In genomic region chr1:84199257-84199656, GRCh38 we compare ENCODE assay signal across 34 cellular contexts. TPM values are rescaled to one million over a fixed set of nuclear protein-coding genes. Genes with fewer than 3 reads are reported as not detected.
DNase-seq lines count a peak whose midpoint lies in the region; ATAC-seq, FAIRE-seq and TF ChIP-seq lines count a peak whose summit lies in the region.
"Had no signal": no experiment of that assay in that cellular context is flagged by ENCODE, and none has a peak within 500 bp of the region (broad histone marks: within the 10 kb centered on the region; RNA-seq: fewer than 3 reads in every experiment).

No MANE protein-coding gene starts in this region.

- H3K9ac ChIP-seq in SK-N-SH = no peak overlapping the region
- H3K9ac ChIP-seq: BLaER1; BLaER1 treated with 17β-estradiol and CSF1 and Interleukin-3, amounts not matched to agents 10 nM and 100 nM had no signal

- WGBS in SK-N-SH (ENCODE audit: low lambda C conversion rate) = 100% methylated on average over 1 of the region's 1 CpG
- 97% methylated on average over 1 of the region's 1 CpG for WGBS in small intestine, 3 donors

- TF ChIP-seq EP300 in SK-N-SH (IDR thresholded peaks at IDR 0.05; ENCODE audit: borderline replicate concordance in 1 of 2, low read depth in 1 of 2, low read length in 1 of 2) = no peak

- no peaks in the 10 kb centered on the region for H3K9me3 ChIP-seq in SK-N-SH
- no peaks in the 10 kb centered on the region for H3K9me3 ChIP-seq in HEK293 (ENCODE audit: control insufficient read depth, insufficient read depth, low read depth, low read length)
- peaks cover 2% of the 10 kb centered on the region for H3K9me3 ChIP-seq in small intestine (ENCODE audit: control insufficient read depth, low read depth)
- H3K9me3 ChIP-seq: A549, BE2C, Caco-2 had no signal

- H3K27me3 Mint-ChIP-seq in stimulated activated naive B cell treated with anti-CD40 and anti-IgM and Interleukin-4, amounts not matched to agents 10 μg/mL and 1 μg/mL and 100 μg/mL, for 72 hours = no peaks in the 10 kb centered on the region
- H3K27me3 Mint-ChIP-seq: B cell; CD4-positive, alpha-beta memory T cell; CD4-positive, alpha-beta T cell; CD4-positive, CD25-positive, alpha-beta regulatory T cell; CD8-positive, alpha-beta memory T cell had no signal

- no peak overlapping the region for H3K4me2 ChIP-seq in SK-N-SH
- H3K4me2 ChIP-seq: A549; BLaER1; BLaER1 treated with 17β-estradiol and CSF1 and Interleukin-3, amounts not matched to agents 10 nM and 100 nM had no signal

- POLR2A ChIA-PET in SK-N-SH (lab: Yijun Ruan, JAX) (no interaction called here), HEK293 (lab: Yijun Ruan, JAX) (no interaction called here), GM10248 (lab: Yijun Ruan, JAX) (no interaction called here)

- DNase-seq in SK-N-SH = no peak
- DNase-seq in GM12891 (ENCODE audit: insufficient read length, low spot score) = no peak
- no peak for DNase-seq in stimulated activated naive B cell treated with anti-CD40 and anti-IgM and Interleukin-4, amounts not matched to agents 10 μg/mL and 1 μg/mL and 100 μg/mL, for 72 hours
- no peak for DNase-seq in small intestine
- no peak for DNase-seq in GM10248 (ENCODE audit: extremely low spot score)
- DNase-seq in DMS 273 treated with DMSO at 0.1 percent for 48 hours (lab: John Stamatoyannopoulos, UW) = no peak
- DNase-seq: 8988T; ACHN; AML-193; BE2C; C1 segment of cervical spinal cord; Caco-2; Calu3; CD4-positive, alpha-beta memory T cell; CD4-positive, alpha-beta T cell; CD4-positive, CD25-positive, alpha-beta regulatory T cell; CD8-positive, alpha-beta memory T cell; CD8-positive, alpha-beta T cell; COR-L47; DMS153; DMS53; DMS79; DMS79 treated with DMSO at 0.1 percent for 48 hours; DND-41; EL had no signal

- H3K27ac Mint-ChIP-seq in stimulated activated naive B cell treated with anti-CD40 and anti-IgM and Interleukin-4, amounts not matched to agents 10 μg/mL and 1 μg/mL and 100 μg/mL, for 72 hours = peak overlapping the region; percentile 37
- H3K27ac Mint-ChIP-seq: B cell; CD14-positive monocyte; CD4-positive, alpha-beta T cell; CD4-positive, CD25-positive, alpha-beta regulatory T cell; CD8-positive, alpha-beta T cell had no signal

- H3K79me2 ChIP-seq in SK-N-SH (ENCODE audit: insufficient read depth) = no peaks in the 10 kb centered on the region

- no peaks in the 10 kb centered on the region for H3K4me1 ChIP-seq in SK-N-SH (ENCODE audit: control insufficient read depth in 1 of 2, insufficient read depth in 2 of 2, low read depth in 1 of 2, low read length in 1 of 2)
- H3K4me1 ChIP-seq in HEK293 (ENCODE audit: control insufficient read depth, insufficient read depth, low read length) = peaks cover 10% of the 10 kb centered on the region
- H3K4me1 ChIP-seq in small intestine (ENCODE audit: control insufficient read depth in 2 of 2, insufficient read depth in 1 of 2, low read depth in 1 of 2, low read length in 1 of 2) = no peaks in the 10 kb centered on the region
- H3K4me1 ChIP-seq: A549; BE2C; BLaER1; BLaER1 treated with 17β-estradiol and CSF1 and Interleukin-3, amounts not matched to agents 10 nM and 100 nM; Caco-2 had no signal

- H3K4me3 Mint-ChIP-seq in stimulated activated naive B cell treated with anti-CD40 and anti-IgM and Interleukin-4, amounts not matched to agents 10 μg/mL and 1 μg/mL and 100 μg/mL, for 72 hours = no peak overlapping the region
- H3K4me3 Mint-ChIP-seq: B cell; CD14-positive monocyte; CD4-positive, alpha-beta memory T cell; CD4-positive, alpha-beta T cell; CD4-positive, CD25-positive, alpha-beta regulatory T cell; CD8-positive, alpha-beta memory T cell; CD8-positive, alpha-beta T cell had no signal

- H3K4me3 ChIP-seq in SK-N-SH (ENCODE audit: low read depth in 2 of 2, low read length in 1 of 2) (no peak overlapping the region), HEK293 (ENCODE audit: low read depth, low read length) (no peak overlapping the region), small intestine (ENCODE audit: low read depth in 1 of 2, low read length in 2 of 2) (no peak overlapping the region)
- H3K4me3 ChIP-seq: A549; BLaER1; BLaER1 treated with 17β-estradiol and CSF1 and Interleukin-3, amounts not matched to agents 10 nM and 100 nM had no signal

- TF ChIP-seq CTCF in SK-N-SH (IDR thresholded peaks at IDR 0.05) = no peak
- TF ChIP-seq CTCF in HEK293 (tag by site-specific recombination; IDR thresholded peaks at IDR 0.05) = no peak
- no peak for TF ChIP-seq CTCF in GM10248 (IDR thresholded peaks at IDR 0.05; ENCODE audit: control extremely low read depth, extremely low read depth, low read depth, missing control alignments)

- peaks cover 29 to 34% of the 10 kb centered on the region in 2 donors for H3K36me3 Mint-ChIP-seq in stimulated activated naive B cell treated with anti-CD40 and anti-IgM and Interleukin-4, amounts not matched to agents 10 μg/mL and 1 μg/mL and 100 μg/mL, for 72 hours

- no peak overlapping the region for H2AFZ ChIP-seq in SK-N-SH (ENCODE audit: low read depth)

- CTCF ChIA-PET in SK-N-SH (lab: Yijun Ruan, JAX) = no interaction called here
- CTCF ChIA-PET in HEK293 (lab: Yijun Ruan, JAX) = no interaction called here
- CTCF ChIA-PET in GM10248 (lab: Yijun Ruan, JAX) = interaction anchor here (1.0 kb wide), 1 partner anchor 13 kb away, joined by 4 read pairs; no protein-coding TSS in a partner anchor

- H3K27ac ChIP-seq in SK-N-SH (ENCODE audit: low read depth in 2 of 2, low read length in 1 of 2) = no peak overlapping the region
- no peak overlapping the region for H3K27ac ChIP-seq in HEK293 (ENCODE audit: extremely low read depth, low read depth, low read length)
- no peak overlapping the region for H3K27ac ChIP-seq in small intestine (ENCODE audit: low read depth in 1 of 2, low read length in 1 of 2)
- H3K27ac ChIP-seq: 22Rv1; A549; BLaER1; BLaER1 treated with 17β-estradiol and CSF1 and Interleukin-3, amounts not matched to agents 10 nM and 100 nM had no signal

- H3F3A ChIP-seq in SK-N-SH (replicated peaks; ENCODE audit: insufficient read depth) = peaks cover 5% of the 10 kb centered on the region

- FAIRE-seq in GM12891 (lab: Jason Lieb, UNC) (peak; percentile 43), small intestine (lab: Jason Lieb, UNC) (no peak)
- FAIRE-seq: A549, D721Med had no signal

- H3K4me1 Mint-ChIP-seq in stimulated activated naive B cell treated with anti-CD40 and anti-IgM and Interleukin-4, amounts not matched to agents 10 μg/mL and 1 μg/mL and 100 μg/mL, for 72 hours = peaks cover 0 to 5% of the 10 kb centered on the region in 2 donors
- H3K4me1 Mint-ChIP-seq: B cell had no signal

- TF ChIP-seq RAD21 in SK-N-SH (IDR thresholded peaks at IDR 0.05; ENCODE audit: low read length) = no peak

- H3K36me3 ChIP-seq in SK-N-SH (replicated peaks in 1 of 2; ENCODE audit: control insufficient read depth in 1 of 2, insufficient read depth in 2 of 2, low read length in 1 of 2) (peaks cover 35 to 45% of the 10 kb centered on the region in 2 experiments), HEK293 (ENCODE audit: control insufficient read depth in 2 of 2, insufficient read depth in 1 of 2, low read length in 2 of 2) (peaks cover 0 to 10% of the 10 kb centered on the region in 2 experiments; a peak in 2 of 3 replicates), small intestine (ENCODE audit: control insufficient read depth in 2 of 2, insufficient read depth in 2 of 2, low read length in 2 of 2) (no peaks in the 10 kb centered on the region)
- H3K36me3 ChIP-seq: BE2C had no signal

- ATAC-seq in SK-N-SH treated with all-trans-retinoic acid at 6 μM for 48 hours = no peak
- no peak for ATAC-seq in stimulated activated naive B cell treated with anti-CD40 and anti-IgM and Interleukin-4, amounts not matched to agents 10 μg/mL and 1 μg/mL and 100 μg/mL, for 72 hours (replicated peaks)
- ATAC-seq: A549; CD8-positive, alpha-beta T cell had no signal

- TF ChIP-seq POLR2A in GM12891 (IDR thresholded peaks at IDR 0.05; ENCODE audit: low read depth, low read length) = no peak

- H3K9me3 Mint-ChIP-seq in stimulated activated naive B cell treated with anti-CD40 and anti-IgM and Interleukin-4, amounts not matched to agents 10 μg/mL and 1 μg/mL and 100 μg/mL, for 72 hours = peaks cover under 1 to 2% of the 10 kb centered on the region in 2 donors
- H3K9me3 Mint-ChIP-seq: CD4-positive, alpha-beta T cell; CD8-positive, alpha-beta memory T cell had no signal

- H4K20me1 ChIP-seq in SK-N-SH (ENCODE audit: insufficient read depth) = no peaks in the 10 kb centered on the region
- H4K20me1 ChIP-seq: BLaER1; BLaER1 treated with 17β-estradiol and CSF1 and Interleukin-3, amounts not matched to agents 10 nM and 100 nM had no signal

- H3K27me3 ChIP-seq in SK-N-SH (ENCODE audit: insufficient read depth) (no peaks in the 10 kb centered on the region), small intestine (ENCODE audit: control insufficient read depth in 2 of 2, insufficient read depth in 2 of 2, low read length in 2 of 2) (no peaks in the 10 kb centered on the region)
- H3K27me3 ChIP-seq: BE2C; BLaER1; BLaER1 treated with 17β-estradiol and CSF1 and Interleukin-3, amounts not matched to agents 10 nM and 100 nM had no signal

- H3K9me2 ChIP-seq in SK-N-SH = peaks cover 3% of the 10 kb centered on the region; the same call in 1 of the 2 replicates

TF ChIP-seq in SK-N-SH treated with all-trans-retinoic acid at 6 μM for 48 hours, 23 proteins besides CTCF, POLR2A, EP300 and RAD21 (continues in another document):
- TF ChIP-seq CSDC2 (CRISPR knock-in tag; IDR thresholded peaks at IDR 0.05) (no peak), ZNF8 (CRISPR knock-in tag; IDR thresholded peaks at IDR 0.05) (peak; percentile 54; the same call in 1 of the 2 replicates), GLIS3 (CRISPR knock-in tag; IDR thresholded peaks at IDR 0.05) (no peak), ZFP30 (CRISPR knock-in tag; IDR thresholded peaks at IDR 0.05) (no peak)

TF ChIP-seq in SK-N-SH, 30 proteins besides CTCF, POLR2A, EP300 and RAD21 (continues in another document):
- no peak for TF ChIP-seq MAX (IDR thresholded peaks at IDR 0.05; ENCODE audit: low read depth)

TF ChIP-seq in GM12891, 5 proteins besides CTCF, POLR2A, EP300 and RAD21 (continues in another document):
- no peak for TF ChIP-seq POU2F2 (IDR thresholded peaks at IDR 0.05; ENCODE audit: low read depth, low read length)
- TF ChIP-seq POLR2AphosphoS5 (IDR thresholded peaks at IDR 0.05; ENCODE audit: low read depth, low read length) = no peak
- no peak for TF ChIP-seq PAX5 (IDR thresholded peaks at IDR 0.05; ENCODE audit: insufficient read depth, low read length, severe bottlenecking)
- TF ChIP-seq TAF1 (IDR thresholded peaks at IDR 0.05; ENCODE audit: low read depth, low read length) = no peak

TF ChIP-seq in HEK293, 187 proteins besides CTCF, POLR2A, EP300 and RAD21:
- TF ChIP-seq ZFP69B (tag by site-specific recombination; IDR thresholded peaks at IDR 0.05) = no peak
- TF ChIP-seq ZNF146 (tag by site-specific recombination; IDR thresholded peaks at IDR 0.05) = peak; percentile 71

RNA-seq across cellular contexts. Expression of gene PRKACB, which starts 55.2 kb away (rescaled TPM):
- 7.5 and 9.9 TPM in 2 replicates for polyA plus RNA-seq in SK-N-SH (2012; rRNA removed)
- polyA plus RNA-seq in SK-N-SH (2012; cell fraction: cytosol; rRNA removed) = 15.7 and 18.0 TPM in 2 replicates
- polyA plus RNA-seq in SK-N-SH (2012; cell fraction: nucleus; rRNA removed) = 3.7 and 11.3 TPM in 2 replicates
- polyA plus RNA-seq in GM12891 (2012; ENCODE audit: low read depth, missing spikeins) = 3.8 TPM
- 1 to 10 TPM; 1.8 to 9.2 (median 5.4) TPM for polyA plus RNA-seq in small intestine
